ENCODE assay signal across 13 cellular contexts in the genomic region with DNA sequence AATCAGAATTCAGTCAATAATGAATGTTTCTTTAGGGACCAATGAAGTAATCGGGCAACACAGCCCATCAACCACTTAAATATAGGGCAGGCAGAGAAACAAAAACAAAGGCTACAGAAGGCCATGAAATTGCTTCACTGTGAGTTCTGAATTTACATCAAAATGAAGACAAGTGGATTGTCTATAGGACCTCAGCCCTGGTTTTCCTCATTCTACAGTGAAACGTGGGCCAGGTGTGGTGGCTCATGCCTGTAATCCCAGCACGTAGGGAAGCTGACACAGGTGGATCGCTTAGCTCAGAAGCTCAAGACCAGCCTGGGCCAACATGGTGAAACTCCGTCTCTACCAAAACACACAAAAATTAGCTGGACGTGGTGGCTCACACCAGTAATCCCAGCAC.
"Had no signal": no experiment of that assay in that cellular context is flagged by ENCODE, and none has a peak within 500 bp of the region (broad histone marks: within the 10 kb centered on the region; RNA-seq: fewer than 3 reads in every experiment).

No MANE protein-coding gene starts in this region.

- DNase-seq: activated effector memory CD4-positive, alpha-beta T cell treated with Interleukin-2 at 50 U/mL for 16 hours; effector CD8-positive, alpha-beta T cell; gastrocnemius medialis; heart left ventricle; left cardiac atrium; lower lobe of right lung; stimulated activated naive CD8-positive, alpha-beta T cell treated with anti-CD3 and anti-CD28 coated beads, Interleukin-15, Interleukin-2, amounts not matched to agents 100 U/mL and 50 U/mL, for 24 hours had no signal

- H3K27ac ChIP-seq: brain microvascular endothelial cell, gastrocnemius medialis, heart left ventricle, lower lobe of right lung, neural progenitor cell had no signal

- H3K36me3 ChIP-seq: neural progenitor cell, pancreas had no signal

- H3K27me3 ChIP-seq: brain microvascular endothelial cell, gastrocnemius medialis, heart left ventricle, neural progenitor cell, pancreas had no signal

- H3K27ac Mint-ChIP-seq: activated naive CD4-positive, alpha-beta T cell treated with anti-CD3 and anti-CD28 coated beads, Interleukin-2, amount 50 U/mL, for 72 hours; neural progenitor cell had no signal

- H3K4me1 ChIP-seq: neural progenitor cell had no signal

- H3K4me2 ChIP-seq: neural progenitor cell had no signal

- ATAC-seq: gastrocnemius medialis, sciatic nerve had no signal

- H3K4me3 ChIP-seq: gastrocnemius medialis, heart left ventricle, lower lobe of right lung, neural progenitor cell, pancreas had no signal

- H3K9ac ChIP-seq: neural progenitor cell had no signal

- H2AFZ ChIP-seq: neural progenitor cell had no signal

- H3K9me3 Mint-ChIP-seq: activated naive CD4-positive, alpha-beta T cell treated with anti-CD3 and anti-CD28 coated beads, Interleukin-2, amount 50 U/mL, for 72 hours; neural progenitor cell had no signal

- H3K27me3 Mint-ChIP-seq: type B pancreatic cell had no signal

- H3K4me3 Mint-ChIP-seq: neural progenitor cell, type B pancreatic cell had no signal

- H3K9me3 ChIP-seq: gastrocnemius medialis, heart left ventricle, lower lobe of right lung, pancreas had no signal
